In genomic region chr17:79797492-79798295, GRCh38 we compare ENCODE assay signal across 8 cellular contexts. TPM values are rescaled to one million over a fixed set of nuclear protein-coding genes. Genes with fewer than 3 reads are reported as not detected.
DNase-seq lines count a peak whose midpoint lies in the region; ATAC-seq and TF ChIP-seq lines count a peak whose summit lies in the region.

No MANE protein-coding gene starts in this region.

- H3K27ac Mint-ChIP-seq in Caco-2 (ENCODE audit: unreplicated experiment), result peak overlapping the region; percentile 85
- peak overlapping the region in 1 of 2 donors; percentile 44 for H3K27ac Mint-ChIP-seq in natural killer cell treated with Interleukin-12 subunit alpha and Interleukin-12 subunit beta and Interleukin-15 and Interleukin-18, amount 100 ng/mL, for 72 hours

- H3K27me3 Mint-ChIP-seq in Caco-2 (ENCODE audit: insufficient read depth, unreplicated experiment), result no peaks in the 10 kb centered on the region
- H3K27me3 Mint-ChIP-seq in natural killer cell treated with Interleukin-12 subunit alpha and Interleukin-12 subunit beta and Interleukin-15 and Interleukin-18, amount 100 ng/mL, for 72 hours, result peaks cover 11 to 30% of the 10 kb centered on the region in 2 donors

- peak overlapping the region in 25 of 59 donors; percentile 6 to 97 (median 63) for H3K27ac ChIP-seq in dorsolateral prefrontal cortex

- DNase-seq in Caco-2 (peak; percentile 71), NCI-H526 treated with DMSO at 0.1 percent for 48 hours (lab: John Stamatoyannopoulos, UW) (peak; percentile 38), dorsolateral prefrontal cortex (no peak), DMS79 treated with DMSO at 0.1 percent for 48 hours (lab: John Stamatoyannopoulos, UW) (no peak), midbrain (lab: John Stamatoyannopoulos, UW) (no peak)
- DNase-seq in natural killer cell treated with Interleukin-12 subunit alpha and Interleukin-12 subunit beta and Interleukin-15 and Interleukin-18, amount 100 ng/mL, for 72 hours (ENCODE audit: low spot score), result peak; percentile 73
- no peak for DNase-seq in activated CD4-positive, alpha-beta T cell treated with anti-CD3 and anti-CD28 coated beads for 1 hour

- CTCF ChIA-PET in Caco-2 (lab: Charles Lee), result interaction anchor here (0.6 to 1.5 kb wide), 23 partner anchors 11 to 1670 kb away, joined by 3 to 24 read pairs (median 4); partner anchors contain the start of genes CBX4 and GAA

- no peaks in the 10 kb centered on the region for H3K27me3 ChIP-seq in Caco-2 (replicated peaks; ENCODE audit: control insufficient read depth, insufficient read depth, low read length)
- peaks cover 33 to 72% (median 54%) of the 10 kb centered on the region in 45 donors for H3K27me3 ChIP-seq in dorsolateral prefrontal cortex

- peaks cover 37% of the 10 kb centered on the region for H3K36me3 Mint-ChIP-seq in Caco-2 (ENCODE audit: insufficient read depth, unreplicated experiment)
- H3K36me3 Mint-ChIP-seq in natural killer cell treated with Interleukin-12 subunit alpha and Interleukin-12 subunit beta and Interleukin-15 and Interleukin-18, amount 100 ng/mL, for 72 hours, result peaks cover 15% of the 10 kb centered on the region

- H3K36me3 ChIP-seq in Caco-2 (ENCODE audit: control insufficient read depth, insufficient read depth, low read length), result no peaks in the 10 kb centered on the region

- no TSS peak for BruUV-seq in Caco-2 (replicated peaks; lab: Mats Ljungman, UMichigan)

- peak overlapping the region; percentile 53 for H3K4me3 ChIP-seq in Caco-2 (ENCODE audit: low read depth, low read length)
- H3K4me3 ChIP-seq in dorsolateral prefrontal cortex, result peak overlapping the region; percentile 45 to 86 (median 76)

- no peak for TF ChIP-seq CTCF in Caco-2 (IDR thresholded peaks at IDR 0.05; ENCODE audit: insufficient read depth in 1 of 2, low read depth in 1 of 2, low read length in 1 of 2, severe bottlenecking in 1 of 2, unreplicated experiment in 1 of 2)
- no peak for TF ChIP-seq CTCF in dorsolateral prefrontal cortex (IDR thresholded peaks at IDR 0.05 in 54 of 56, conservative IDR thresholded peaks at IDR 0.05 in 2 of 56; ENCODE audit: low read depth in 1 of 56, partially characterized antibody in 56 of 56)

- peak; percentile 21 for ATAC-seq in GM21786 (IDR thresholded peaks at IDR 0.05; ENCODE audit: unreplicated experiment)
- ATAC-seq in natural killer cell treated with Interleukin-12 subunit alpha and Interleukin-12 subunit beta and Interleukin-15 and Interleukin-18, amount 100 ng/mL, for 72 hours, result peak in 1 of 2 donors; percentile 1

- intact Hi-C loops in Caco-2 (cut with micrococcal nuclease; ENCODE audit: unreplicated experiment) (loop anchor here (1.0 to 5.0 kb wide), 4 partner anchors 13 to 120 kb away; no protein-coding TSS in a partner anchor), dorsolateral prefrontal cortex (cut with DNase I) (loop anchor here (2.0 to 10.0 kb wide), 3 partner anchors 19 to 617 kb away; partner anchors contain the start of genes CBX2 (in 1 of the 2), CBX4 (in 1 of the 2) and ENDOV (in 1 of the 2))

- POLR2A ChIA-PET in Caco-2 (lab: Charles Lee), result interaction anchor here (0.6 to 1.4 kb wide), 23 partner anchors 10 to 1337 kb away, joined by 3 to 47 read pairs (median 5); partner anchors contain the start of gene CBX4

- H3K4me3 Mint-ChIP-seq in Caco-2 (ENCODE audit: unreplicated experiment), result peak overlapping the region; percentile 84
- peak overlapping the region; percentile 80 for H3K4me3 Mint-ChIP-seq in natural killer cell treated with Interleukin-12 subunit alpha and Interleukin-12 subunit beta and Interleukin-15 and Interleukin-18, amount 100 ng/mL, for 72 hours

- H3K9me3 Mint-ChIP-seq in Caco-2 (ENCODE audit: unreplicated experiment), result no peaks in the 10 kb centered on the region
- peaks cover 4% of the 10 kb centered on the region for H3K9me3 Mint-ChIP-seq in natural killer cell treated with Interleukin-12 subunit alpha and Interleukin-12 subunit beta and Interleukin-15 and Interleukin-18, amount 100 ng/mL, for 72 hours

- peaks cover 15% of the 10 kb centered on the region for H3K4me1 Mint-ChIP-seq in Caco-2 (ENCODE audit: low read depth, unreplicated experiment)
- peaks cover 28 to 35% of the 10 kb centered on the region in 2 donors for H3K4me1 Mint-ChIP-seq in natural killer cell treated with Interleukin-12 subunit alpha and Interleukin-12 subunit beta and Interleukin-15 and Interleukin-18, amount 100 ng/mL, for 72 hours (ENCODE audit: low read depth in 2 of 2)

- H3K9me3 ChIP-seq in Caco-2, result no peaks in the 10 kb centered on the region

- H3K4me1 ChIP-seq in Caco-2, result peaks cover 29% of the 10 kb centered on the region

RNA-seq across cellular contexts. Expression of gene CBX8, which starts 0.8 kb away (rescaled TPM):
- total RNA-seq in Caco-2 (2022) (34.3 and 36.6 TPM in 2 replicates), dorsolateral prefrontal cortex (10 to 100 TPM in 2 of 120 experiments, 1 to 10 TPM in 118; 1.5 to 10.3 (median 5.0) TPM)
- 10 to 100 TPM in 1 of 2 donors, 1 to 10 TPM in 1; 9.8 to 46.4 TPM for total RNA-seq in natural killer cell treated with Interleukin-12 subunit alpha and Interleukin-12 subunit beta and Interleukin-15 and Interleukin-18, amount 100 ng/mL, for 72 hours

RNA-seq across cellular contexts. Expression of gene CBX2, which starts 19.7 kb away (rescaled TPM):
- total RNA-seq in Caco-2 (2022) (50.0 and 52.8 TPM in 2 replicates), dorsolateral prefrontal cortex (1 to 10 TPM in 103 of 120 experiments, under 1 TPM in 16, not detected in 1; 0.44 to 4.2 (median 1.8) TPM)
- total RNA-seq in natural killer cell treated with Interleukin-12 subunit alpha and Interleukin-12 subunit beta and Interleukin-15 and Interleukin-18, amount 100 ng/mL, for 72 hours, result 1 to 10 TPM in 1 of 2 donors, under 1 TPM in 1; 0.95 to 2.1 TPM

RNA-seq across cellular contexts. Expression of gene CBX4, which starts 41.5 kb away (rescaled TPM):
- 90.8 and 114 TPM in 2 replicates for total RNA-seq in Caco-2 (2022)
- total RNA-seq in dorsolateral prefrontal cortex, result 10 to 100 TPM; 26.4 to 54.9 (median 35.9) TPM
- 10 to 100 TPM; 26.2 to 58.3 TPM for total RNA-seq in natural killer cell treated with Interleukin-12 subunit alpha and Interleukin-12 subunit beta and Interleukin-15 and Interleukin-18, amount 100 ng/mL, for 72 hours

Comparison
In these comparisons a context has a peak if more than half of its experiments do, and no peak if none do; other contexts are left out.
1. DNase-seq: peak in Caco-2 (2 of 2), NCI-H526 treated with DMSO at 0.1 percent for 48 hours (single experiment) and natural killer cell treated with Interleukin-12 subunit alpha and Interleukin-12 subunit beta and Interleukin-15 and Interleukin-18, amount 100 ng/mL, for 72 hours (single experiment); none in dorsolateral prefrontal cortex (0 of 10), DMS79 treated with DMSO at 0.1 percent for 48 hours (single experiment), midbrain (single experiment) and activated CD4-positive, alpha-beta T cell treated with anti-CD3 and anti-CD28 coated beads for 1 hour (single experiment).